In the genomic region with DNA sequence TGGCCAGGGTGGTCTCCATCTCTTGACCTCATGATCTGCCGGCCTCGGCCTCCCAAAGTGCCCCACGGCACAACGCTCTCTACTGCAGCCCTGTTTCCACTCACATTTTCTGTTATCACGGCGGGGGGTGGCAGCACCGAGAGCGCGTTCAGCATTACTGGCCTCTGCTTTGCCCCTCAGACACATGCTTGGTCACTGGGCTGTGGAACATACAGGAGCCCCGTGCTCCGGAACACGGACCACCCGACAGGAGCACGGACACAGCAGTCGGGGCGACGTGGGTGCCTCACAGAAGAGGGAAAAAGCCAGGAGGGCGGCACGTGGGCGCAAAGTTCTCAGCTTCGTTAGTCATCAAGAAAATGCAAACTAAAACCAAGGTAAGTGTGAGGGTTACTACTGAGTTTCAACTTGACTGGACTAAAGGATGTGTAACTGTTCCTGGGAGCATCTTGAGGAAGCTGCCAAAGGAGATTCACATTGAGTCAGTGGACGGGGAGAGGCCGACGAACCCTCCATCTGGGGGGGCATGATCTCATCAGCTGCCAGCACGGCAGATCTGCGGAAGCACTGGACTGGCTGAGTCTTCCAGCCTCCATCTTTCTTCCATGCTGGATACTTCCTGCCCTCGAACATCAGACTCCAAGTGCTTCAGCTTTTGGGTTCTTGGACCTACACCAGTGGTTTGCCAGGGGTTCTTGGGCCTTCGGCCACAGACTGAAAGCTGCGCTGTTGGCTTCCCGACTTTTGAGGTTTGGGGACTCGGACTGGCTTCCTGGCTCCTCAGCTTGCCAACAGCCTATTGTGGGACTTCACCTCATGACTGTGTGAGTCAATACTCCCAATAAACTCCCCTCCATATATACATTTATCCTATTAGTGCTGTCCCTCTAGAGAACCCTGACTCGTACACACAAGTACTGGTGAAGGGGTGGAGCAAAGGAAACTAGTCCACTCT, we compare ENCODE assay signal across 8 cellular contexts.
A peak's percentile ranks its signal among the peaks of the same experiment; 100 is the strongest.
DNase-seq lines count a peak whose midpoint lies in the region; ATAC-seq lines count a peak whose summit lies in the region.

No MANE protein-coding gene starts in this region.

- ATAC-seq in HG02798 (IDR thresholded peaks at IDR 0.05; ENCODE audit: poor library complexity, unreplicated experiment), result peak; percentile 47
- peak; percentile 78 to 84 for ATAC-seq in activated T-cell treated with anti-CD3 and anti-CD28 coated beads, Interleukin-2, amount 50 U/mL, for 4 hours
- no peak for ATAC-seq in HG02852 (IDR thresholded peaks at IDR 0.05; ENCODE audit: unreplicated experiment)

- no peaks in the 10 kb centered on the region for H3K27me3 Mint-ChIP-seq in activated T-cell treated with anti-CD3 and anti-CD28 coated beads, Interleukin-2, amount 50 U/mL, for 4 hours (ENCODE audit: low read depth)

- no peaks in the 10 kb centered on the region for H3K9me3 Mint-ChIP-seq in activated T-cell treated with anti-CD3 and anti-CD28 coated beads, Interleukin-2, amount 50 U/mL, for 4 hours

- H3K4me3 Mint-ChIP-seq in activated T-cell treated with anti-CD3 and anti-CD28 coated beads, Interleukin-2, amount 50 U/mL, for 4 hours, result peak overlapping the region; percentile 53

- H3K4me1 Mint-ChIP-seq in activated T-cell treated with anti-CD3 and anti-CD28 coated beads, Interleukin-2, amount 50 U/mL, for 4 hours (ENCODE audit: low read depth), result peaks cover 89% of the 10 kb centered on the region

- peaks cover 8% of the 10 kb centered on the region for H3K36me3 Mint-ChIP-seq in activated T-cell treated with anti-CD3 and anti-CD28 coated beads, Interleukin-2, amount 50 U/mL, for 4 hours (ENCODE audit: insufficient read depth)

- DNase-seq in ELR (ENCODE audit: low read depth), result peak; percentile 99
- peak; percentile 31 for DNase-seq in activated T-cell treated with anti-CD3 and anti-CD28 coated beads, Interleukin-2, amount 50 U/mL, for 4 hours
- peak; percentile 45 for DNase-seq in kidney tubule cell (ENCODE audit: low spot score)
- DNase-seq in stromal cell of bone marrow (ENCODE audit: low read depth), result peak; percentile 77
- DNase-seq in NCI-H524 treated with DMSO at 0.1 percent for 48 hours (lab: John Stamatoyannopoulos, UW), result no peak
- no peak for DNase-seq in NCI-H345 treated with DMSO at 0.1 percent for 48 hours (lab: John Stamatoyannopoulos, UW; ENCODE audit: unreplicated experiment)

Comparison
In these comparisons a context has a peak if more than half of its experiments do, and no peak if none do; other contexts are left out.
1. DNase-seq: peak in ELR (single experiment), activated T-cell treated with anti-CD3 and anti-CD28 coated beads, Interleukin-2, amount 50 U/mL, for 4 hours (single experiment), kidney tubule cell (single experiment) and stromal cell of bone marrow (single experiment); none in NCI-H524 treated with DMSO at 0.1 percent for 48 hours (single experiment) and NCI-H345 treated with DMSO at 0.1 percent for 48 hours (single experiment).